Comparison of ENCODE assay signal across 8 cellular contexts in the genomic region with DNA sequence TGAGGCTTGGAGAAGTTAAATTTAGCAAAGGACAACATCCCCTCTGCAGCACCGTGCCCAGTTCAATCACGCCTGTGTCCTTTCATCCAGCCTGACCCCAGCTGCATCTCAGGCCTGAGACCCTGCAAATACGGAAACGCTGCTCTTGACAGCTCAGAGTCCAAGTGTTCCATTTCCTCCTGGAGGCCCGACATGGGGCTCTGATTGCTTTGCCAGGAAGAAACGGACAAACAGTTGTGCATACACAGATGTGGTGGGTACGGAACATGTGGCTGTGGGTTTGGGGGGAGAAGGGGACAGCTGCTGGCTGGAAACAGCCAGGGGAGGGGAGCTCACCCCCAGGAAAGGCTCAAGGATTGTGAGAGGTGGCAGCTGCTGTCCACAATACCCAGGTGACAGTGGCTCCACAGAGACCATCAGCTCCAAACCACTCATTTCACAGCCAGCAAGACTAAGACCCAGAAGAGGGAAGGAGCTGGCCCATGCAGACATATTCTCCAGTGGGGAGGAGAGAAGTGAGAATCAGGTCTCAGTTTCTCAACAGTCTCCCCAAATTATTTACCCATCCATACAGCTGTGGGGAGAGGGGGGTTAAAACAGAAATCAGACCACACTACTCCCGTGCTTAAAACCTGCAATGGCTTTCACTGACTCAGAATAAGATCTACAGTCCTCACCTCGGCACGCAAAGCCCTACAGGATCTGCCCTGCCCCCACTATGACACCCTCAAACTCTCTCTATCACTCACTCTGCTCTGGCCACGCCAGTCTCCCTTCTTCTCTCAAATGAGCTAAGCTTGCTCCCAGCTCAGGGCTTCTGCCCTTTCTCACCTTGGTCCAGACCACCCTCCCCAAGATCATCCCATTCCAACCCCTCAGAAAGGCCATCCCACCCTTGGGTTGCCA.
DNase-seq lines count a peak whose midpoint lies in the region; ATAC-seq and TF ChIP-seq lines count a peak whose summit lies in the region.

No MANE protein-coding gene starts in this region.

- peak overlapping the region; percentile 45 for H3K4me3 Mint-ChIP-seq in activated CD8-positive, alpha-beta T cell treated with anti-CD3 and anti-CD28 coated beads, Interleukin-2, amount 10 ng/mL, durations not matched to agents 7 days and 5 days

- 50 to 58% (median 56%) methylated on average over 11 of the region's 11 CpGs for WGBS in adrenal gland, 4 donors

- no peaks in the 10 kb centered on the region for H3K9me3 ChIP-seq in mucosa of descending colon
- no peaks in the 10 kb centered on the region for H3K9me3 ChIP-seq in adrenal gland (replicated peaks in 1 of 3)

- CTCF ChIA-PET in activated CD8-positive, alpha-beta T cell treated with anti-CD3 and anti-CD28 coated beads, Interleukin-2, amount 10 ng/mL, durations not matched to agents 7 days and 5 days (lab: Charles Lee) = interaction anchor here (1.0 to 3.7 kb wide), 15 partner anchors 10 to 166 kb away, joined by 3 to 18 read pairs (median 6); no protein-coding TSS in a partner anchor

- no peaks in the 10 kb centered on the region for H3K36me3 ChIP-seq in mucosa of descending colon (ENCODE audit: low read depth)
- no peaks in the 10 kb centered on the region for H3K36me3 ChIP-seq in adrenal gland (replicated peaks in 1 of 2)

- intact Hi-C loops in mucosa of descending colon (cut with DNase I, micrococcal nuclease) (no loop called here), adrenal gland (cut with DNase I) (no loop called here)

- in situ Hi-C loops in GM18951 (cut with MboI; ENCODE audit: low sequenced_read_pairs, unreplicated experiment) = no loop called here

- ATAC-seq in HG02943 (IDR thresholded peaks at IDR 0.05; ENCODE audit: low read depth, unreplicated experiment) = peak; percentile 63
- peak; percentile 87 for ATAC-seq in activated CD8-positive, alpha-beta T cell treated with anti-CD3 and anti-CD28 coated beads, Interleukin-2, amount 10 ng/mL, durations not matched to agents 7 days and 5 days
- ATAC-seq in mucosa of descending colon = peak; percentile 73

- TF ChIP-seq CTCF in mucosa of descending colon (IDR thresholded peaks at IDR 0.05) (no peak), adrenal gland (IDR thresholded peaks at IDR 0.05) (no peak)

- H3K27ac Mint-ChIP-seq in activated CD8-positive, alpha-beta T cell treated with anti-CD3 and anti-CD28 coated beads, Interleukin-2, amount 10 ng/mL, durations not matched to agents 7 days and 5 days = peak overlapping the region; percentile 89

- peak overlapping the region in 1 of 5 donors; percentile 29 for H3K27ac ChIP-seq in adrenal gland

- peak; percentile 91 for DNase-seq in activated CD8-positive, alpha-beta T cell treated with anti-CD3 and anti-CD28 coated beads, Interleukin-2, amount 10 ng/mL, durations not matched to agents 7 days and 5 days
- DNase-seq in mucosa of descending colon (peak in 1 of 3 donors; percentile 35), adrenal gland (no peak), NCI-H2227 treated with DMSO at 0.1 percent for 48 hours (lab: John Stamatoyannopoulos, UW) (no peak), DMS153 (lab: John Stamatoyannopoulos, UW) (no peak), NCI-H1417 treated with DMSO at 0.1 percent for 48 hours (lab: John Stamatoyannopoulos, UW) (no peak)

- peaks cover 83% of the 10 kb centered on the region for H3K4me1 Mint-ChIP-seq in activated CD8-positive, alpha-beta T cell treated with anti-CD3 and anti-CD28 coated beads, Interleukin-2, amount 10 ng/mL, durations not matched to agents 7 days and 5 days (ENCODE audit: low read depth)

- peaks cover 14% of the 10 kb centered on the region for H3K4me1 ChIP-seq in mucosa of descending colon (ENCODE audit: low read depth)
- peaks cover 0 to 27% of the 10 kb centered on the region in 2 donors for H3K4me1 ChIP-seq in adrenal gland (replicated peaks in 1 of 2)

- no peaks in the 10 kb centered on the region for H3K27me3 ChIP-seq in adrenal gland

- POLR2A ChIA-PET in activated CD8-positive, alpha-beta T cell treated with anti-CD3 and anti-CD28 coated beads, Interleukin-2, amount 10 ng/mL, durations not matched to agents 7 days and 5 days (lab: Charles Lee) = interaction anchor here (0.6 to 3.2 kb wide), 13 partner anchors 8 to 235 kb away, joined by 3 to 23 read pairs (median 4); no protein-coding TSS in a partner anchor

- H3K27me3 Mint-ChIP-seq in activated CD8-positive, alpha-beta T cell treated with anti-CD3 and anti-CD28 coated beads, Interleukin-2, amount 10 ng/mL, durations not matched to agents 7 days and 5 days (ENCODE audit: low read depth) = no peaks in the 10 kb centered on the region

- H3K9me3 Mint-ChIP-seq in activated CD8-positive, alpha-beta T cell treated with anti-CD3 and anti-CD28 coated beads, Interleukin-2, amount 10 ng/mL, durations not matched to agents 7 days and 5 days (ENCODE audit: insufficient read depth) = no peaks in the 10 kb centered on the region

- H3K36me3 Mint-ChIP-seq in activated CD8-positive, alpha-beta T cell treated with anti-CD3 and anti-CD28 coated beads, Interleukin-2, amount 10 ng/mL, durations not matched to agents 7 days and 5 days (ENCODE audit: low read depth) = peaks cover 83% of the 10 kb centered on the region

- H3K4me3 ChIP-seq in mucosa of descending colon = no peak overlapping the region
- no peak overlapping the region for H3K4me3 ChIP-seq in adrenal gland

- TF ChIP-seq POLR2A in GM18951 (IDR thresholded peaks at IDR 0.05; ENCODE audit: extremely low read depth, insufficient read depth, insufficient read length) (peak; percentile 15), adrenal gland (IDR thresholded peaks at IDR 0.05) (no peak)
